Comparison of ENCODE assay signal across 19 cellular contexts in genomic region chr2:218485986-218486667, GRCh38.
DNase-seq lines count a peak whose midpoint lies in the region; ATAC-seq, FAIRE-seq and TF ChIP-seq lines count a peak whose summit lies in the region.
"Had no signal": no experiment of that assay in that cellular context is flagged by ENCODE, and none has a peak within 500 bp of the region (broad histone marks: within the 10 kb centered on the region; RNA-seq: fewer than 3 reads in every experiment).

No MANE protein-coding gene starts in this region.

- no peaks in the 10 kb centered on the region for H3K27me3 Mint-ChIP-seq in CD4-positive, CD25-positive, alpha-beta regulatory T cell
- no peaks in the 10 kb centered on the region for H3K27me3 Mint-ChIP-seq in CD8-positive, alpha-beta memory T cell
- H3K27me3 Mint-ChIP-seq: B cell had no signal

- CTCF ChIA-PET in RWPE1 (lab: Yijun Ruan, JAX) (no interaction called here), HepG2 (lab: Yijun Ruan, JAX; ENCODE audit: low intra/inter-chr PET ratio, low total read pairs) (no interaction called here)
- CTCF ChIA-PET in CD8-positive, alpha-beta memory T cell (lab: Charles Lee) = no interaction called here

- no peak overlapping the region for H2AFZ ChIP-seq in ACC112 (ENCODE audit: low read length, unreplicated experiment)
- H2AFZ ChIP-seq in HepG2 (ENCODE audit: low read length) = no peak overlapping the region

- peak overlapping the region in 2 of 3 donors; percentile 15 to 44 for H3K27ac Mint-ChIP-seq in CD4-positive, CD25-positive, alpha-beta regulatory T cell
- peak overlapping the region in 2 of 8 donors; percentile 7 to 33 for H3K27ac Mint-ChIP-seq in CD8-positive, alpha-beta memory T cell
- H3K27ac Mint-ChIP-seq: B cell; T-helper 1 cell treated with Interleukin-12 subunit alpha and Interleukin-12 subunit beta and Interleukin-4 antibody, amounts not matched to agents 30 μg/mL and 1 μg/mL, for 36 hours had no signal

- peak overlapping the region; percentile 53 for H3K9ac ChIP-seq in HepG2 (ENCODE audit: insufficient read depth, low read depth, low read length)

- no peak for TF ChIP-seq EP300 in HepG2 (IDR thresholded peaks at IDR 0.05; ENCODE audit: low read depth in 2 of 2, low read length in 2 of 2)
- TF ChIP-seq EP300 in HepG2 (CRISPR knock-in tag; IDR thresholded peaks at IDR 0.05; ENCODE audit: borderline replicate concordance) = no peak

- TF ChIP-seq POLR2A in HepG2 (IDR thresholded peaks at IDR 0.05; ENCODE audit: insufficient read depth in 1 of 2, low read depth in 2 of 2, low read length in 2 of 2) = no peak

- no peak overlapping the region for H3K4me3 ChIP-seq in ACC112 (ENCODE audit: low read depth, low read length)
- no peak overlapping the region for H3K4me3 ChIP-seq in CD4-positive, CD25-positive, alpha-beta regulatory T cell (ENCODE audit: low read depth, low read length)
- H3K4me3 ChIP-seq in HepG2 (replicated peaks in 1 of 3; ENCODE audit: insufficient read depth in 1 of 3, low read depth in 2 of 3, low read length in 3 of 3) = no peak overlapping the region
- no peak overlapping the region for H3K4me3 ChIP-seq in CD8-positive, alpha-beta memory T cell (ENCODE audit: low read length)
- H3K4me3 ChIP-seq: SJSA1 had no signal

- H3K79me2 ChIP-seq in ACC112 (ENCODE audit: control insufficient read depth, insufficient read depth, low read length, unreplicated experiment) (no peaks in the 10 kb centered on the region), HepG2 (ENCODE audit: insufficient read depth, low read length) (no peaks in the 10 kb centered on the region)

- no TSS peak for BruUV-seq in HepG2 (replicated peaks; lab: Mats Ljungman, UMichigan)

- H3K4me3 Mint-ChIP-seq in CD4-positive, CD25-positive, alpha-beta regulatory T cell = no peak overlapping the region
- H3K4me3 Mint-ChIP-seq in CD8-positive, alpha-beta memory T cell = no peak overlapping the region
- H3K4me3 Mint-ChIP-seq: B cell; T-helper 1 cell treated with Interleukin-12 subunit alpha and Interleukin-12 subunit beta and Interleukin-4 antibody, amounts not matched to agents 30 μg/mL and 1 μg/mL, for 36 hours had no signal

- peak overlapping the region; percentile 52; the same call in 1 of the 2 replicates for H3K27ac ChIP-seq in ACC112 (ENCODE audit: low read depth, low read length)
- no peak overlapping the region for H3K27ac ChIP-seq in CD4-positive, CD25-positive, alpha-beta regulatory T cell (ENCODE audit: insufficient read depth, low read length, poor library complexity, severe bottlenecking)
- peak overlapping the region; percentile 45 for H3K27ac ChIP-seq in RWPE1
- peak overlapping the region; percentile 77 for H3K27ac ChIP-seq in HepG2 (ENCODE audit: extremely low read length, insufficient read depth, low read length)
- no peak overlapping the region for H3K27ac ChIP-seq in CD8-positive, alpha-beta memory T cell (ENCODE audit: low read depth, low read length)
- H3K27ac ChIP-seq: SJSA1 had no signal

- H3K9me3 Mint-ChIP-seq in CD4-positive, CD25-positive, alpha-beta regulatory T cell = no peaks in the 10 kb centered on the region
- H3K9me3 Mint-ChIP-seq in CD8-positive, alpha-beta memory T cell = no peaks in the 10 kb centered on the region
- H3K9me3 Mint-ChIP-seq: T-helper 1 cell treated with Interleukin-12 subunit alpha and Interleukin-12 subunit beta and Interleukin-4 antibody, amounts not matched to agents 30 μg/mL and 1 μg/mL, for 36 hours had no signal

- H3K36me3 Mint-ChIP-seq in CD4-positive, CD25-positive, alpha-beta regulatory T cell = peaks cover 37% of the 10 kb centered on the region
- peaks cover 0 to 72% (median 22%) of the 10 kb centered on the region in 3 donors for H3K36me3 Mint-ChIP-seq in CD8-positive, alpha-beta memory T cell

- DNase-seq in CD4-positive, CD25-positive, alpha-beta regulatory T cell = no peak
- no peak for DNase-seq in RWPE1 (ENCODE audit: low spot score)
- DNase-seq in HepG2 (ENCODE audit: low spot score) = peak; percentile 48
- DNase-seq in NCI-H510A (lab: John Stamatoyannopoulos, UW) = no peak
- DNase-seq in CD8-positive, alpha-beta memory T cell = no peak
- no peak for DNase-seq in activated CD4-positive, alpha-beta T cell treated with anti-CD3 and anti-CD28 coated beads for 48 hours
- DNase-seq: DMS79, GOT3, KG1, NCI-H1092, NCI-H1436 treated with DMSO at 0.1 percent for 48 hours, NCI-H2029 treated with DMSO at 0.1 percent for 48 hours, NCI-H345 had no signal

- peak overlapping the region; percentile 43 for H3K4me2 ChIP-seq in HepG2 (ENCODE audit: low read depth, low read length)

- POLR2A ChIA-PET in RWPE1 (lab: Yijun Ruan, JAX; ENCODE audit: low non-redundant PET) (no interaction called here), HepG2 (lab: Yijun Ruan, JAX) (interaction anchor here (1.0 to 1.1 kb wide), 2 partner anchors 67 to 86 kb away, joined by 3 to 6 read pairs; partner anchors contain the start of genes CTDSP1 and VIL1)
- POLR2A ChIA-PET in CD8-positive, alpha-beta memory T cell (lab: Charles Lee) = no interaction called here

- H4K20me1 ChIP-seq in HepG2 (ENCODE audit: insufficient read depth, low read length) = no peaks in the 10 kb centered on the region

- H3K27me3 ChIP-seq in ACC112 (ENCODE audit: insufficient read depth, low read length) (no peaks in the 10 kb centered on the region), HepG2 (ENCODE audit: control insufficient read depth in 1 of 2, insufficient read depth in 2 of 2, low read length in 2 of 2) (no peaks in the 10 kb centered on the region)
- no peaks in the 10 kb centered on the region for H3K27me3 ChIP-seq in CD4-positive, CD25-positive, alpha-beta regulatory T cell (ENCODE audit: control insufficient read depth, insufficient read depth, low read length)
- H3K27me3 ChIP-seq in CD8-positive, alpha-beta memory T cell (ENCODE audit: insufficient read depth, low read length, poor library complexity, severe bottlenecking) = no peaks in the 10 kb centered on the region
- H3K27me3 ChIP-seq: SJSA1 had no signal

- TF ChIP-seq RAD21 in HepG2 (CRISPR knock-in tag; IDR thresholded peaks at IDR 0.05) = no peak

- in situ Hi-C loops in HepG2 (cut with HindIII; ENCODE audit: extremely low pct_ligation_motif_present, low pct_unique_long_range_greater_than_20kb) = no loop called here

- WGBS in HepG2 (ENCODE audit: low lambda C conversion rate) = 65% methylated on average over 7 of the region's 7 CpGs

- H3K9me3 ChIP-seq in CD4-positive, CD25-positive, alpha-beta regulatory T cell (ENCODE audit: control insufficient read depth in 2 of 2, low read length in 2 of 2) = no peaks in the 10 kb centered on the region
- H3K9me3 ChIP-seq in HepG2 (ENCODE audit: low read length) = no peaks in the 10 kb centered on the region
- H3K9me3 ChIP-seq in CD8-positive, alpha-beta memory T cell (ENCODE audit: low read length) = no peaks in the 10 kb centered on the region
- H3K9me3 ChIP-seq: SJSA1 had no signal

- FAIRE-seq in HepG2 (lab: Jason Lieb, UNC) = no peak

- H3K4me1 Mint-ChIP-seq in CD4-positive, CD25-positive, alpha-beta regulatory T cell = peaks cover 10 to 15% (median 13%) of the 10 kb centered on the region in 4 donors
- H3K4me1 Mint-ChIP-seq in CD8-positive, alpha-beta memory T cell = peaks cover 8 to 13% (median 12%) of the 10 kb centered on the region in 3 donors

- intact Hi-C loops in HepG2 (cut with micrococcal nuclease; ENCODE audit: unreplicated experiment) = no loop called here

- H3K4me1 ChIP-seq in ACC112 (ENCODE audit: control insufficient read depth, insufficient read depth, low read length, unreplicated experiment) = no peaks in the 10 kb centered on the region
- peaks cover 4% of the 10 kb centered on the region for H3K4me1 ChIP-seq in CD4-positive, CD25-positive, alpha-beta regulatory T cell (ENCODE audit: control insufficient read depth, insufficient read depth, low read length, poor library complexity, severe bottlenecking)
- peaks cover 17% of the 10 kb centered on the region for H3K4me1 ChIP-seq in HepG2 (ENCODE audit: insufficient read depth, low read length)
- H3K4me1 ChIP-seq in CD8-positive, alpha-beta memory T cell (ENCODE audit: insufficient read depth, low read length) = peaks cover 18% of the 10 kb centered on the region
- H3K4me1 ChIP-seq: SJSA1 had no signal

- ATAC-seq in CD4-positive, CD25-positive, alpha-beta regulatory T cell (ENCODE audit: low read depth in 2 of 2) = no peak
- ATAC-seq in HepG2 = peak; percentile 96
- ATAC-seq: HCT116, Panc1 had no signal

- TF ChIP-seq CTCF in RWPE1 (conservative IDR thresholded peaks at IDR 0.05; ENCODE audit: low read depth) = no peak
- TF ChIP-seq CTCF in HepG2 (CRISPR knock-in tag; IDR thresholded peaks at IDR 0.05) = no peak

- H3K36me3 ChIP-seq in ACC112 (ENCODE audit: insufficient read depth, low read length) (peaks cover 12% of the 10 kb centered on the region), HepG2 (replicated peaks in 1 of 2; ENCODE audit: control insufficient read depth in 1 of 2, insufficient read depth in 2 of 2, low read length in 2 of 2) (peaks cover 18 to 75% of the 10 kb centered on the region in 2 experiments)
- H3K36me3 ChIP-seq in CD4-positive, CD25-positive, alpha-beta regulatory T cell (ENCODE audit: control insufficient read depth, insufficient read depth, low read length) = peaks cover 54% of the 10 kb centered on the region
- H3K36me3 ChIP-seq in CD8-positive, alpha-beta memory T cell (ENCODE audit: insufficient read depth, low read length) = peaks cover 11% of the 10 kb centered on the region

TF ChIP-seq in HepG2, 621 proteins besides CTCF, POLR2A, EP300 and RAD21 (continues in another document):
- TF ChIP-seq RFX1 (IDR thresholded peaks at IDR 0.05) (peak; percentile 59), FOXP1 (IDR thresholded peaks at IDR 0.05) (no peak), FOXP1 (CRISPR knock-in tag; IDR thresholded peaks at IDR 0.05) (0 out of 2 replicates have a peak, but pooled peaks have one; percentile 15), RFX3 (CRISPR knock-in tag; IDR thresholded peaks at IDR 0.05) (peak; percentile 66), ZNF83 (CRISPR knock-in tag; IDR thresholded peaks at IDR 0.05; ENCODE audit: borderline replicate concordance) (no peak), SALL1 (CRISPR knock-in tag; IDR thresholded peaks at IDR 0.05) (0 out of 2 replicates have a peak, but pooled peaks have one; percentile 9), RCOR2 (CRISPR knock-in tag; IDR thresholded peaks at IDR 0.05) (0 out of 2 replicates have a peak, but pooled peaks have one; percentile 31), SOX13 (IDR thresholded peaks at IDR 0.05) (no peak), SOX13 (CRISPR knock-in tag; conservative IDR thresholded peaks at IDR 0.05 in 1 of 2, IDR thresholded peaks at IDR 0.05 in 1 of 2) (peak in 1 of 2 experiments; percentile 63; a peak in 1 of 4 replicates), ASH2L (IDR thresholded peaks at IDR 0.05; ENCODE audit: insufficient read length, low read depth, low read length) (peak; percentile 73)

Comparison
In these comparisons a context has a peak if more than half of its experiments do, and no peak if none do; other contexts are left out.
1. H3K27ac ChIP-seq: peak in ACC112 (single experiment), RWPE1 (single experiment) and HepG2 (single experiment); none in CD4-positive, CD25-positive, alpha-beta regulatory T cell (single experiment) and CD8-positive, alpha-beta memory T cell (single experiment).